Comparison of ENCODE assay signal across 22 cellular contexts in genomic region chr10:4515711-4516110, GRCh38.
A peak's percentile ranks its signal among the peaks of the same experiment; 100 is the strongest.
DNase-seq lines count a peak whose midpoint lies in the region; ATAC-seq, FAIRE-seq and TF ChIP-seq lines count a peak whose summit lies in the region.
"Had no signal": no experiment of that assay in that cellular context is flagged by ENCODE, and none has a peak within 500 bp of the region (broad histone marks: within the 10 kb centered on the region; RNA-seq: fewer than 3 reads in every experiment).

No MANE protein-coding gene starts in this region.

- no peak for ATAC-seq in IMR-90 (ENCODE audit: low read depth)
- peak in 6 of 8 donors; percentile 7 to 33 (median 15) for ATAC-seq in heart right ventricle
- ATAC-seq in right lobe of liver: no peak
- ATAC-seq: activated CD4-positive, CD25-positive, alpha-beta regulatory T cell treated with anti-CD3 and anti-CD28 coated beads, Interleukin-2, amount 50 U/mL, for 24 hours; activated naive CD4-positive, alpha-beta T cell treated with anti-CD3 and anti-CD28 coated beads, Interleukin-2, amount 50 U/mL, for 72 hours; gastrocnemius medialis; natural killer cell treated with Interleukin-12 subunit alpha and Interleukin-12 subunit beta and Interleukin-15 and Interleukin-18, amount 100 ng/mL, for 72 hours; T-cell had no signal

- peak; percentile 68 for FAIRE-seq in RCC 7860 (lab: Jason Lieb, UNC)
- FAIRE-seq: H1, TTC549 had no signal

- no peaks in the 10 kb centered on the region for H4K20me1 ChIP-seq in IMR-90 (ENCODE audit: insufficient read depth, low read length)

- no peaks in the 10 kb centered on the region for H3K9me1 ChIP-seq in IMR-90 (ENCODE audit: insufficient read depth, low read length)

- no peak for DNase-seq in IMR-90
- DNase-seq in RCC 7860 (ENCODE audit: low spot score): peak; percentile 16
- no peak for DNase-seq in heart right ventricle
- DNase-seq in thyroid gland: peak; percentile 33 to 47
- no peak for DNase-seq in right lobe of liver
- no peak for DNase-seq in activated effector memory CD4-positive, alpha-beta T cell treated with Interleukin-2 at 50 U/mL for 16 hours
- DNase-seq in DMS53 (lab: John Stamatoyannopoulos, UW): no peak
- DNase-seq: activated CD4-positive, alpha-beta T cell treated with anti-CD3 and anti-CD28 coated beads, Interleukin-2, amount 50 U/mL, for 48 hours; CD4-positive, CD25-positive, alpha-beta regulatory T cell; gastrocnemius medialis; Karpas-422; NCI-H1436 treated with DMSO at 0.1 percent for 48 hours; NCI-H69; retina; spleen; T-cell; upper lobe of left lung had no signal

- H3K79me1 ChIP-seq in IMR-90 (ENCODE audit: low read depth in 1 of 2, low read length in 2 of 2): no peaks in the 10 kb centered on the region

- H3K4ac ChIP-seq in IMR-90 (ENCODE audit: low read depth, low read length): no peak overlapping the region

- no peak overlapping the region for H3K9ac ChIP-seq in IMR-90 (ENCODE audit: low read depth, low read length)

- no TSS peak for BruUV-seq in IMR-90 (replicated peaks; lab: Mats Ljungman, UMichigan)

- H3K4me3 ChIP-seq in IMR-90 (ENCODE audit: insufficient read depth, low read depth, low read length) (no peak overlapping the region), heart right ventricle (no peak overlapping the region), thyroid gland (replicated peaks in 1 of 3) (no peak overlapping the region), right lobe of liver (no peak overlapping the region)
- H3K4me3 ChIP-seq: gastrocnemius medialis, spleen, upper lobe of left lung had no signal

- no peak overlapping the region for H2BK120ac ChIP-seq in IMR-90 (ENCODE audit: low read depth, low read length)

- 92% methylated on average over 4 of the region's 5 CpGs; no CpG with 5 or more reads in 1 of the 2 experiments for WGBS in IMR-90 (ENCODE audit: extremely low coverage in 2 of 2, insufficient read length in 1 of 2), 2 experiments
- 34 to 49% methylated on average over 5 of the region's 5 CpGs for WGBS in heart right ventricle, 2 donors
- WGBS in thyroid gland, 2 donors: 44 to 67% methylated on average over 5 of the region's 5 CpGs
- WGBS in right lobe of liver (ENCODE audit: insufficient coverage, low coverage, low lambda C conversion rate, missing lambda C conversion rate): 71% methylated on average over 5 of the region's 5 CpGs

- H3K14ac ChIP-seq in IMR-90 (replicated peaks; ENCODE audit: low read depth, low read length): peak overlapping the region; percentile 30; the same call in 1 of the 2 replicates

- intact Hi-C loops in IMR-90 (cut with micrococcal nuclease) (loop anchor here (10.0 kb wide), 1 partner anchor 1321 kb away; no protein-coding TSS in a partner anchor), heart right ventricle (cut with DNase I) (loop anchor here in 5 of 10 donors (2.0 to 10.0 kb wide), 9 partner anchors 122 to 1281 kb away; partner anchors contain the start of gene KLF6 (in 1 of the 5)), thyroid gland (cut with DNase I) (loop anchor here (10.0 kb wide), 1 partner anchor 139 kb away; no protein-coding TSS in a partner anchor), right lobe of liver (cut with DNase I) (no loop called here)

- H3K27me3 ChIP-seq in IMR-90 (ENCODE audit: control insufficient read depth, insufficient read depth, low read length): no peaks in the 10 kb centered on the region
- H3K27me3 ChIP-seq in heart right ventricle: no peaks in the 10 kb centered on the region
- H3K27me3 ChIP-seq in thyroid gland: no peaks in the 10 kb centered on the region
- H3K27me3 ChIP-seq in right lobe of liver: no peaks in the 10 kb centered on the region
- H3K27me3 ChIP-seq: gastrocnemius medialis, spleen, upper lobe of left lung had no signal

- TF ChIP-seq CTCF in IMR-90 (conservative IDR thresholded peaks at IDR 0.05; ENCODE audit: low read depth, low read length) (no peak), heart right ventricle (IDR thresholded peaks at IDR 0.05) (no peak), thyroid gland (IDR thresholded peaks at IDR 0.05) (no peak), right lobe of liver (IDR thresholded peaks at IDR 0.05) (no peak)

- no peak overlapping the region for H4K5ac ChIP-seq in IMR-90 (ENCODE audit: low read depth, low read length)

- TF ChIP-seq RAD21 in IMR-90 (IDR thresholded peaks at IDR 0.05; ENCODE audit: low read length): no peak

- in situ Hi-C loops in IMR-90 (cut with MboI; ENCODE audit: low sequenced_read_pairs): loop anchor here (25.0 kb wide), 1 partner anchor 1303 kb away; no protein-coding TSS in a partner anchor

- H4K8ac ChIP-seq in IMR-90 (ENCODE audit: low read depth in 2 of 2, low read length in 2 of 2): no peak overlapping the region

- H2AFZ ChIP-seq in IMR-90 (replicated peaks; ENCODE audit: low read length, poor library complexity): peak overlapping the region; percentile 27

- H2AK5ac ChIP-seq in IMR-90 (ENCODE audit: low read depth, low read length): peak overlapping the region; percentile 8; the same call in 1 of the 2 replicates

- CTCF ChIA-PET in IMR-90 (lab: Yijun Ruan, JAX): no interaction called here

- peak overlapping the region; percentile 71 for H2AK9ac ChIP-seq in IMR-90 (replicated peaks; ENCODE audit: low read depth, low read length, poor library complexity)

- H3K56ac ChIP-seq in IMR-90 (ENCODE audit: extremely low read depth, insufficient read depth, low read length): no peak overlapping the region

- no peak overlapping the region for H4K91ac ChIP-seq in IMR-90 (ENCODE audit: insufficient read depth, low read depth, low read length)

- no peaks in the 10 kb centered on the region for H3K36me3 ChIP-seq in IMR-90 (ENCODE audit: control insufficient read depth, insufficient read depth, low read length)
- no peaks in the 10 kb centered on the region for H3K36me3 ChIP-seq in heart right ventricle
- no peaks in the 10 kb centered on the region for H3K36me3 ChIP-seq in thyroid gland
- H3K36me3 ChIP-seq in right lobe of liver: no peaks in the 10 kb centered on the region
- H3K36me3 ChIP-seq: gastrocnemius medialis, spleen, upper lobe of left lung had no signal

- H3K27ac ChIP-seq in IMR-90 (ENCODE audit: insufficient read depth, low read length) (no peak overlapping the region), heart right ventricle (peak overlapping the region in 9 of 10 donors; percentile 34 to 90 (median 82)), thyroid gland (peak overlapping the region; percentile 23 to 66 (median 33)), right lobe of liver (no peak overlapping the region)

- no peak overlapping the region for H3K18ac ChIP-seq in IMR-90 (ENCODE audit: low read depth, low read length)

- H3K4me1 ChIP-seq in IMR-90 (ENCODE audit: control insufficient read depth, insufficient read depth, low read length) (no peaks in the 10 kb centered on the region), heart right ventricle (peaks cover 0 to 53% (median 34%) of the 10 kb centered on the region in 9 donors), thyroid gland (peaks cover 0 to 20% of the 10 kb centered on the region in 2 donors), right lobe of liver (no peaks in the 10 kb centered on the region)

- dilution Hi-C loops in IMR-90 (cut with HindIII; ENCODE audit: low sequenced_read_pairs, unreplicated experiment): no loop called here

- no peak overlapping the region for H2BK15ac ChIP-seq in IMR-90 (ENCODE audit: low read depth, low read length)

- no peak overlapping the region for H3K23ac ChIP-seq in IMR-90 (ENCODE audit: low read depth, low read length)

- TF ChIP-seq POLR2A in IMR-90 (IDR thresholded peaks at IDR 0.05; ENCODE audit: low read depth, low read length) (no peak), thyroid gland (IDR thresholded peaks at IDR 0.05) (no peak), right lobe of liver (IDR thresholded peaks at IDR 0.05) (no peak)

- no peak overlapping the region for H3K4me2 ChIP-seq in IMR-90 (ENCODE audit: low read depth, low read length)

- no peak overlapping the region for H2BK5ac ChIP-seq in IMR-90 (ENCODE audit: low read depth, low read length, poor library complexity, severe bottlenecking)

- POLR2A ChIA-PET in IMR-90 (lab: Charles Lee; ENCODE audit: unreplicated experiment): no interaction called here

- H3K9me3 ChIP-seq in IMR-90 (ENCODE audit: control insufficient read depth, insufficient read depth, low read length) (0 out of 2 replicates have a peak, but pooled peaks cover 2% of the 10 kb centered on the region), heart right ventricle (peaks cover 0 to 6% (median 0%) of the 10 kb centered on the region in 11 donors), thyroid gland (no peaks in the 10 kb centered on the region), right lobe of liver (no peaks in the 10 kb centered on the region)
- H3K9me3 ChIP-seq: gastrocnemius medialis, upper lobe of left lung had no signal

- H2BK20ac ChIP-seq in IMR-90 (ENCODE audit: low read depth, low read length): no peak overlapping the region

TF ChIP-seq in IMR-90, 13 proteins besides CTCF, POLR2A, EP300 and RAD21 (continues in another document):
- TF ChIP-seq SMC3 (IDR thresholded peaks at IDR 0.05; ENCODE audit: low read depth, low read length) (no peak), RFX5 (IDR thresholded peaks at IDR 0.05; ENCODE audit: low read depth, low read length) (no peak), MAZ (IDR thresholded peaks at IDR 0.05; ENCODE audit: borderline replicate concordance, low read depth, low read length) (no peak), CEBPB (IDR thresholded peaks at IDR 0.05; ENCODE audit: low read depth, low read length) (no peak), MAFK (IDR thresholded peaks at IDR 0.05; ENCODE audit: low read depth, low read length) (no peak), MXI1 (IDR thresholded peaks at IDR 0.05; ENCODE audit: borderline replicate concordance, low read depth, low read length) (no peak), USF2 (IDR thresholded peaks at IDR 0.05; ENCODE audit: low read depth, low read length) (no peak), FOS (IDR thresholded peaks at IDR 0.05; ENCODE audit: low read depth, low read length) (no peak), RCOR1 (IDR thresholded peaks at IDR 0.05; ENCODE audit: insufficient replicate concordance, low read length) (no peak), BHLHE40 (IDR thresholded peaks at IDR 0.05; ENCODE audit: low read depth, low read length) (no peak), NFE2L2 (IDR thresholded peaks at IDR 0.05; ENCODE audit: low read depth, low read length) (no peak), CHD1 (IDR thresholded peaks at IDR 0.05; ENCODE audit: low read depth, low read length) (no peak)

Comparison
In these comparisons a context has a peak if more than half of its experiments do, and no peak if none do; other contexts are left out.
1. ATAC-seq: peak in heart right ventricle (6 of 8); none in IMR-90 (single experiment) and right lobe of liver (0 of 4).
2. DNase-seq: peak in RCC 7860 (single experiment) and thyroid gland (2 of 2); none in IMR-90 (single experiment), heart right ventricle (0 of 2), right lobe of liver (0 of 3), activated effector memory CD4-positive, alpha-beta T cell treated with Interleukin-2 at 50 U/mL for 16 hours (single experiment) and DMS53 (single experiment).
3. H3K27ac ChIP-seq: peak in heart right ventricle (9 of 10) and thyroid gland (3 of 3); none in IMR-90 (single experiment) and right lobe of liver (0 of 3).
4. intact Hi-C loops: an anchor here in IMR-90 (10.0 kb wide) and thyroid gland (10.0 kb wide); none called in right lobe of liver.